18 cellular contexts compared by ENCODE assay signal in genomic region chr9:21607576-21607975, GRCh38.
DNase-seq lines count a peak whose midpoint lies in the region; ATAC-seq and TF ChIP-seq lines count a peak whose summit lies in the region.
"Had no signal": no experiment of that assay in that cellular context is flagged by ENCODE, and none has a peak within 500 bp of the region (broad histone marks: within the 10 kb centered on the region; RNA-seq: fewer than 3 reads in every experiment).

No MANE protein-coding gene starts in this region.

- CTCF ChIA-PET in T-cell (lab: Charles Lee), result no interaction called here

- POLR2A ChIA-PET in T-cell (lab: Charles Lee), result no interaction called here

- TF ChIP-seq CTCF in AG10803 (conservative IDR thresholded peaks at IDR 0.05; ENCODE audit: low read length) (no peak), HFFc6 (IDR thresholded peaks at IDR 0.05) (no peak)

- H3K36me3 Mint-ChIP-seq in HFFc6 (ENCODE audit: low read depth) (no peaks in the 10 kb centered on the region), T-cell (no peaks in the 10 kb centered on the region)
- H3K36me3 Mint-ChIP-seq: CD8-positive, alpha-beta memory T cell had no signal

- H3K4me1 Mint-ChIP-seq in HFFc6 (ENCODE audit: low read depth) (peaks cover 88% of the 10 kb centered on the region), T-cell (peaks cover 24 to 58% (median 42%) of the 10 kb centered on the region in 3 donors)

- no peaks in the 10 kb centered on the region; the same call in none of the 2 replicates for H3K27me3 Mint-ChIP-seq in HFFc6 (ENCODE audit: insufficient read depth)
- H3K27me3 Mint-ChIP-seq in T-cell, result peaks cover 0 to 3% of the 10 kb centered on the region in 2 donors

- peak overlapping the region; percentile 58 for H3K27ac Mint-ChIP-seq in HFFc6
- H3K27ac Mint-ChIP-seq in T-cell, result no peak overlapping the region

- H3K4me3 Mint-ChIP-seq in HFFc6 (no peak overlapping the region), T-cell (no peak overlapping the region)
- H3K4me3 Mint-ChIP-seq: CD8-positive, alpha-beta memory T cell had no signal

- peak; percentile 33 for DNase-seq in AG10803 (ENCODE audit: low read depth)
- DNase-seq in HFFc6, result no peak
- DNase-seq in RKO (ENCODE audit: low spot score), result peak; percentile 95
- DNase-seq in kidney tubule cell (ENCODE audit: low spot score), result peak; percentile 54
- no peak for DNase-seq in T-cell
- DNase-seq in NCI-H2227 treated with DMSO at 0.1 percent for 48 hours (lab: John Stamatoyannopoulos, UW), result no peak
- DNase-seq: 8988T; CD8-positive, alpha-beta memory T cell; DMS53; Karpas-422; NCI-H1417 treated with DMSO at 0.1 percent for 48 hours; NCI-H187; NCI-H446 treated with DMSO at 0.1 percent for 48 hours; NCI-H526 treated with DMSO at 0.1 percent for 48 hours; SIG-M5 had no signal

- no peak for ATAC-seq in T-cell (replicated peaks in 1 of 4)
- ATAC-seq in GM21360 (IDR thresholded peaks at IDR 0.05; ENCODE audit: unreplicated experiment), result no peak
- no peak for ATAC-seq in HG02759 (IDR thresholded peaks at IDR 0.05; ENCODE audit: unreplicated experiment)
- ATAC-seq: SK-N-SH treated with all-trans-retinoic acid at 6 μM for 48 hours had no signal

- no peak overlapping the region for H3K4me3 ChIP-seq in AG10803 (ENCODE audit: low read length)

- H3K9me3 Mint-ChIP-seq in HFFc6 (no peaks in the 10 kb centered on the region), T-cell (no peaks in the 10 kb centered on the region)
- H3K9me3 Mint-ChIP-seq: CD8-positive, alpha-beta memory T cell had no signal

Comparison
In these comparisons a context has a peak if more than half of its experiments do, and no peak if none do; other contexts are left out.
1. DNase-seq: peak in AG10803 (single experiment), RKO (single experiment) and kidney tubule cell (single experiment); none in HFFc6 (single experiment), T-cell (0 of 34) and NCI-H2227 treated with DMSO at 0.1 percent for 48 hours (single experiment).